In the genomic region with DNA sequence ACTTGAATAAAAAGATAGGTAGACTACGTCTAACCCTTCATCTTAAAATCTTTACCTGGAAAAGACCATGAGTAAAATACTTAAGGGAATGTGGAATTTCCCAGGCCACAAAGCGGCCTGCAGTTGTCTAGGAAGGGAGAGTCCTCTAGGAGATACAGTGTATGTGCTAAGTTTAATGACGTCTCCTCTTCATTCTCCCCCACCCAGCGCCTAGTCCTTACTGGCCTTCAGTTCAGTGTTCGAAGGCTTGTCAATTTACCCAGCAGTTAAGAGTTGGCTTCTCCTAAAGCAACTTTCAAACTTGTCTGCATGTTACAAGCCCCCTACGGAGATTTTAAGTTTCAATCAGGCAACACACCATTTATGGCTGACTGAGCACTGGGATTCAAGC, we compare ENCODE assay signal across 8 cellular contexts. TPM values are rescaled to one million over a fixed set of nuclear protein-coding genes. Genes with fewer than 3 reads are reported as not detected.
DNase-seq lines count a peak whose midpoint lies in the region; ATAC-seq and TF ChIP-seq lines count a peak whose summit lies in the region.

No MANE protein-coding gene starts in this region.

- no peak for TF ChIP-seq CTCF in BJ (IDR thresholded peaks at IDR 0.05; ENCODE audit: insufficient read depth, low read depth, low read length)
- TF ChIP-seq CTCF in kidney epithelial cell (IDR thresholded peaks at IDR 0.05; ENCODE audit: insufficient read depth, low read length, poor library complexity, severe bottlenecking), result no peak
- TF ChIP-seq CTCF in transverse colon (IDR thresholded peaks at IDR 0.05), result no peak

- peak overlapping the region; percentile 94 to 99 (median 99) for H3K27ac Mint-ChIP-seq in IgD-negative memory B cell
- peak overlapping the region; percentile 100 for H3K27ac Mint-ChIP-seq in activated naive CD8-positive, alpha-beta T cell treated with anti-CD3 and anti-CD28 coated beads for 36 hours

- H3K27ac ChIP-seq in transverse colon, result peak overlapping the region; percentile 93 to 99 (median 98)

- in situ Hi-C loops in transverse colon (cut with MboI; ENCODE audit: low pct_ligation_motif_present in 1 of 4, low pct_unique_long_range_greater_than_20kb in 1 of 4, low sequenced_read_pairs in 3 of 4), result loop anchor here in 1 of 4 donors (5.0 to 25.0 kb wide), 2 partner anchors 35 to 1015 kb away; a partner anchor contains a TSS

- peaks cover 0 to 16% (median 14%) of the 10 kb centered on the region in 4 donors for H3K4me1 ChIP-seq in transverse colon

- H3K27me3 ChIP-seq in BJ (ENCODE audit: control insufficient read depth, insufficient read depth, low read length) (no peaks in the 10 kb centered on the region), kidney epithelial cell (ENCODE audit: control insufficient read depth, insufficient read depth, low read length) (no peaks in the 10 kb centered on the region), transverse colon (no peaks in the 10 kb centered on the region)

- H3K9me3 Mint-ChIP-seq in IgD-negative memory B cell, result peaks cover 3 to 4% (median 4%) of the 10 kb centered on the region in 3 donors
- peaks cover 6% of the 10 kb centered on the region for H3K9me3 Mint-ChIP-seq in activated naive CD8-positive, alpha-beta T cell treated with anti-CD3 and anti-CD28 coated beads for 36 hours

- POLR2A ChIA-PET in BJ (lab: Charles Lee), result interaction anchor here (1.1 to 5.2 kb wide), 7 partner anchors 19 to 1770 kb away, joined by 3 to 172 read pairs (median 28); a partner anchor contains a TSS

- WGBS in transverse colon (ENCODE audit: low coverage in 1 of 2), 2 donors, result 60 to 61% methylated on average over 6 of the region's 6 CpGs

- H3K9me3 ChIP-seq in transverse colon, result no peaks in the 10 kb centered on the region

- H3K4me3 Mint-ChIP-seq in IgD-negative memory B cell, result peak overlapping the region; percentile 93 to 100 (median 98)
- H3K4me3 Mint-ChIP-seq in activated naive CD8-positive, alpha-beta T cell treated with anti-CD3 and anti-CD28 coated beads for 36 hours, result peak overlapping the region; percentile 99

- TF ChIP-seq EP300 in transverse colon (IDR thresholded peaks at IDR 0.05; ENCODE audit: low read depth), result no peak

- H3K4me3 ChIP-seq in BJ (ENCODE audit: low read depth, low read length), result peak overlapping the region; percentile 59
- H3K4me3 ChIP-seq in kidney epithelial cell (ENCODE audit: low read depth, low read length), result peak overlapping the region; percentile 3
- peak overlapping the region in 3 of 4 donors; percentile 59 to 84 (median 78) for H3K4me3 ChIP-seq in transverse colon

- CTCF ChIA-PET in BJ (lab: Yijun Ruan, JAX), result interaction anchor here (1.4 to 2.3 kb wide), 2 partner anchors 29 to 58 kb away, joined by 4 to 11 read pairs; no protein-coding TSS in a partner anchor

- peaks cover 6% of the 10 kb centered on the region for H3K36me3 Mint-ChIP-seq in IgD-negative memory B cell
- H3K36me3 Mint-ChIP-seq in activated naive CD8-positive, alpha-beta T cell treated with anti-CD3 and anti-CD28 coated beads for 36 hours, result peaks cover 24% of the 10 kb centered on the region

- DNase-seq in BJ (ENCODE audit: low read depth) (no peak), kidney epithelial cell (ENCODE audit: low read depth) (no peak), transverse colon (peak; percentile 25), DMS153 treated with DMSO at 0.1 percent for 48 hours (lab: John Stamatoyannopoulos, UW; ENCODE audit: unreplicated experiment) (no peak), OCI-M1 (lab: John Stamatoyannopoulos, UW) (no peak)
- no peak for DNase-seq in activated naive CD8-positive, alpha-beta T cell treated with anti-CD3 and anti-CD28 coated beads for 36 hours

- H3K36me3 ChIP-seq in BJ (ENCODE audit: control insufficient read depth, insufficient read depth, low read length) (no peaks in the 10 kb centered on the region; the same call in 1 of the 2 replicates), kidney epithelial cell (ENCODE audit: control insufficient read depth, insufficient read depth, low read length) (no peaks in the 10 kb centered on the region), transverse colon (no peaks in the 10 kb centered on the region)

- no peaks in the 10 kb centered on the region for H3K27me3 Mint-ChIP-seq in IgD-negative memory B cell
- peaks cover 23% of the 10 kb centered on the region for H3K27me3 Mint-ChIP-seq in activated naive CD8-positive, alpha-beta T cell treated with anti-CD3 and anti-CD28 coated beads for 36 hours

- ATAC-seq in HG03354 (IDR thresholded peaks at IDR 0.05; ENCODE audit: poor library complexity, severe bottlenecking, unreplicated experiment), result no peak

- intact Hi-C loops in transverse colon (cut with DNase I; ENCODE audit: low total_unique reads), result loop anchor here (2.0 to 5.0 kb wide), 3 partner anchors 35 to 80 kb away; a partner anchor contains a TSS

- peaks cover 16 to 22% (median 18%) of the 10 kb centered on the region in 3 donors for H3K4me1 Mint-ChIP-seq in IgD-negative memory B cell
- peaks cover 41% of the 10 kb centered on the region for H3K4me1 Mint-ChIP-seq in activated naive CD8-positive, alpha-beta T cell treated with anti-CD3 and anti-CD28 coated beads for 36 hours

- no peak for TF ChIP-seq POLR2A in transverse colon (IDR thresholded peaks at IDR 0.05)

RNA-seq across cellular contexts. Expression of a gene that starts 35.2 kb away (rescaled TPM):
- polyA plus RNA-seq in BJ (2011; rRNA removed) (23.5 and 24.3 TPM in 2 replicates), IgD-negative memory B cell (7.2 TPM)
- 8.4 and 14.6 TPM in 2 replicates for polyA minus RNA-seq in BJ (2011; rRNA and poly(A)+ RNA removed)
- total RNA-seq in activated naive CD8-positive, alpha-beta T cell treated with anti-CD3 and anti-CD28 coated beads for 36 hours, result under 1 TPM; 0.76 to 0.80 TPM
- total RNA-seq in kidney epithelial cell (1.4 and 2.6 TPM in 2 replicates), transverse colon (1 to 10 TPM; 1.6 to 7.8 (median 5.0) TPM)

Comparison
In these comparisons a context has a peak if more than half of its experiments do, and no peak if none do; other contexts are left out.
1. H3K4me3 ChIP-seq: peak in every context shown above with its lines; median percentile 78 in transverse colon; 59 in BJ; 3 in kidney epithelial cell.